Comparison of ENCODE assay signal across 33 cellular contexts in genomic region chr9:75651709-75652108, GRCh38.
DNase-seq lines count a peak whose midpoint lies in the region; ATAC-seq, FAIRE-seq and TF ChIP-seq lines count a peak whose summit lies in the region.
"Had no signal": no experiment of that assay in that cellular context is flagged by ENCODE, and none has a peak within 500 bp of the region (broad histone marks: within the 10 kb centered on the region; RNA-seq: fewer than 3 reads in every experiment).

No MANE protein-coding gene starts in this region.

- 51 to 62% methylated on average over 2 of the region's 2 CpGs for WGBS in heart right ventricle, 2 donors

- H3K27ac ChIP-seq in heart right ventricle (peak overlapping the region in 1 of 10 donors; percentile 40), left ventricle myocardium inferior (replicated peaks) (peak overlapping the region; percentile 33)
- H3K27ac ChIP-seq: 22Rv1; A549; BLaER1; BLaER1 treated with 17β-estradiol and CSF1 and Interleukin-3, amounts not matched to agents 10 nM and 100 nM; C4-2B had no signal

- H3K4me1 ChIP-seq in heart right ventricle = peaks cover 0 to 9% (median 0%) of the 10 kb centered on the region in 9 donors
- no peaks in the 10 kb centered on the region for H3K4me1 ChIP-seq in left ventricle myocardium inferior
- H3K4me1 ChIP-seq: A549, BE2C, BLaER1, Caco-2 had no signal

- H3K27me3 ChIP-seq in heart right ventricle (no peaks in the 10 kb centered on the region), left ventricle myocardium inferior (ENCODE audit: low read depth) (no peaks in the 10 kb centered on the region)
- H3K27me3 ChIP-seq: BE2C; BLaER1; BLaER1 treated with 17β-estradiol and CSF1 and Interleukin-3, amounts not matched to agents 10 nM and 100 nM had no signal

- peak; percentile 66 for FAIRE-seq in endometrium (lab: Jason Lieb, UNC)
- FAIRE-seq: A204.1, A549, D721Med had no signal

- DNase-seq in heart right ventricle (no peak), cardiac septum (ENCODE audit: low spot score) (no peak), left ventricle myocardium inferior (no peak), left cardiac atrium (no peak), epidermal melanocyte (ENCODE audit: insufficient read length, low spot score) (no peak)
- DNase-seq: 8988T; ACHN; AML-193; BE2C; C1 segment of cervical spinal cord; Caco-2; Calu3; CD4-positive, alpha-beta memory T cell; CD4-positive, alpha-beta T cell; CD4-positive, CD25-positive, alpha-beta regulatory T cell; CD8-positive, alpha-beta memory T cell; CD8-positive, alpha-beta T cell; COR-L47; DMS 273 treated with DMSO at 0.1 percent for 48 hours; DMS153; DMS53; DMS79; DMS79 treated with DMSO at 0.1 percent for 48 hours; DND-41; EL had no signal

- no peak overlapping the region for H3K4me3 ChIP-seq in heart right ventricle
- no peak overlapping the region for H3K4me3 ChIP-seq in left ventricle myocardium inferior
- H3K4me3 ChIP-seq: A549; BLaER1; BLaER1 treated with 17β-estradiol and CSF1 and Interleukin-3, amounts not matched to agents 10 nM and 100 nM had no signal

- H3K9me3 ChIP-seq in heart right ventricle (peaks cover 0 to 18% (median 0%) of the 10 kb centered on the region in 11 donors), left ventricle myocardium inferior (replicated peaks) (peaks cover 18% of the 10 kb centered on the region)
- H3K9me3 ChIP-seq: A549, BE2C, Caco-2 had no signal

- TF ChIP-seq CTCF in heart right ventricle (IDR thresholded peaks at IDR 0.05) (no peak), left ventricle myocardium inferior (IDR thresholded peaks at IDR 0.05; ENCODE audit: borderline replicate concordance) (no peak)

- intact Hi-C loops in heart right ventricle (cut with DNase I) (loop anchor here in 3 of 10 donors (1.0 to 10.0 kb wide), 4 partner anchors 57 to 103 kb away; no protein-coding TSS in a partner anchor), cardiac septum (cut with DNase I) (loop anchor here (10.0 kb wide), 1 partner anchor 63 kb away; no protein-coding TSS in a partner anchor), left ventricle myocardium inferior (cut with micrococcal nuclease) (no loop called here), left cardiac atrium (cut with DNase I) (no loop called here)

- H3K36me3 ChIP-seq in heart right ventricle = no peaks in the 10 kb centered on the region
- no peaks in the 10 kb centered on the region for H3K36me3 ChIP-seq in left ventricle myocardium inferior
- H3K36me3 ChIP-seq: BE2C; BLaER1; BLaER1 treated with 17β-estradiol and CSF1 and Interleukin-3, amounts not matched to agents 10 nM and 100 nM had no signal

- ATAC-seq in heart right ventricle (peak in 5 of 8 donors; percentile 19 to 69 (median 34)), left cardiac atrium (no peak)
- ATAC-seq: A549; CD8-positive, alpha-beta T cell had no signal

Comparison
In these comparisons a context has a peak if more than half of its experiments do, and no peak if none do; other contexts are left out.
1. ATAC-seq: peak in heart right ventricle (5 of 8); none in left cardiac atrium (0 of 2).